8 cellular contexts compared by ENCODE assay signal in the genomic region with DNA sequence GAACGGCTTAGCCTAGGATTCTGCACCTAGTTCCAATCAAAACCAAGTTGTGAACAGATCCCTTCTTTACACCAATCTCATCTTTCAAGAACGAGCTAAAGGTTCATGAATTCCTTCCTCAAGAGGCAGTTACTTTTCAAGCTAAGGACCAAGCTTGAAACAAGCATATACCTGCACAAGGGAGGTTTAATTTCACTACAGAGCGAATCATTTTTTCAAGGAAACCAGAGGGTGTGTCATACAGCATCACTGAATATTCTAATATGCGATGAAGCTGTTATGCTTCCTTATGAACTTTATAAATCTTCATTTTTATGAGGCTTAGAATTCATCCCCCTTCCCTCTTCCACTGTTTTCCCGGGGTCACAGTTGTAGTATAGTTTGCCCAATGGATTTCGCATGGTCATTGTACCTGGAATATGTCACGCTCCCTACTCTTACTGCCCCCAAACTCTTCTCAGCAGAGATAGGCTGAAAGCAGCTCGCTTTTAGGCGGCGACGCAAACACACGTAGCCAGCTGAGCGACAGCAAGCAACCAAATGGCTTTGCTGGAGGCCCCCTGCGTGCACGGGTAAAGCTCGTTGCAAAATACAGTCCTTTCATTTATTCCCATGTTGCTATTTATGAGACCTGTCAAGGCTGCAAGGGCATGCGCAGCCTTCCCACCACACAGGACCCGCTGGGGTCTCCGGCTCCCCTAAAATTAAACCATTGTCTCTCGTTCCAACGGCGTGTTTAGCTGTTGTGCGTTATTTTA. TPM values are rescaled to one million over a fixed set of nuclear protein-coding genes. Genes with fewer than 3 reads are reported as not detected.
DNase-seq lines count a peak whose midpoint lies in the region; ATAC-seq, FAIRE-seq and TF ChIP-seq lines count a peak whose summit lies in the region.

No MANE protein-coding gene starts in this region.

- 2 to 4% (median 2%) methylated on average over 23 of the region's 23 CpGs for WGBS in stomach, 5 donors

- dilution Hi-C loops in endothelial cell of umbilical vein (cut with MboI; ENCODE audit: extremely low pct_ligation_motif_present, low sequenced_read_pairs), result no loop called here

- peak overlapping the region; percentile 70 to 80 (median 73) for H3K4me3 ChIP-seq in endothelial cell of umbilical vein (replicated peaks in 1 of 3; ENCODE audit: insufficient read depth in 1 of 3, low read depth in 1 of 3, low read length in 3 of 3)
- peak overlapping the region; percentile 86 for H3K4me3 ChIP-seq in mucosa of stomach (ENCODE audit: low read length)
- H3K4me3 ChIP-seq in stomach, result peak overlapping the region; percentile 84 to 91 (median 88)

- no peaks in the 10 kb centered on the region for H3K9me3 ChIP-seq in endothelial cell of umbilical vein (replicated peaks; ENCODE audit: control insufficient read depth, insufficient read depth, low read length)
- no peaks in the 10 kb centered on the region for H3K9me3 ChIP-seq in mucosa of stomach (ENCODE audit: control insufficient read depth, low read length)
- no peaks in the 10 kb centered on the region for H3K9me3 ChIP-seq in stomach

- peak; percentile 35 for ATAC-seq in HG03342 (IDR thresholded peaks at IDR 0.05; ENCODE audit: unreplicated experiment)

- DNase-seq in NCI-H82 (lab: John Stamatoyannopoulos, UW), result peak; percentile 46
- DNase-seq in NCI-H82 treated with DMSO at 0.1 percent for 48 hours (lab: John Stamatoyannopoulos, UW; ENCODE audit: unreplicated experiment), result no peak
- peak; percentile 72 for DNase-seq in NCI-H526 treated with DMSO at 0.1 percent for 48 hours (lab: John Stamatoyannopoulos, UW)
- DNase-seq in activated CD8-positive, alpha-beta memory T cell treated with anti-CD3 and anti-CD28 coated beads, Interleukin-2, amount 50 U/mL, for 24 hours (ENCODE audit: extremely low read depth), result peak; percentile 27
- DNase-seq in endothelial cell of umbilical vein (ENCODE audit: low read depth, low spot score), result peak; percentile 59
- DNase-seq in stomach, result peak; percentile 36

- H3K36me3 ChIP-seq in endothelial cell of umbilical vein (ENCODE audit: control insufficient read depth in 2 of 2, extremely low read depth in 1 of 2, insufficient read depth in 2 of 2, low read length in 2 of 2), result no peaks in the 10 kb centered on the region
- no peaks in the 10 kb centered on the region for H3K36me3 ChIP-seq in mucosa of stomach (ENCODE audit: control insufficient read depth, insufficient read depth, low read length)
- H3K36me3 ChIP-seq in stomach, result peaks cover 0 to 12% (median 10%) of the 10 kb centered on the region in 4 donors

- TF ChIP-seq POLR2A in endothelial cell of umbilical vein (IDR thresholded peaks at IDR 0.05; ENCODE audit: low read depth, low read length) (no peak), stomach (IDR thresholded peaks at IDR 0.05) (no peak)

- POLR2A ChIA-PET in endothelial cell of umbilical vein (lab: Charles Lee), result interaction anchor here (1.0 kb wide), 1 partner anchor 91 kb away, joined by 4 read pairs; the partner anchor contains the start of gene NADK2

- H3K9ac ChIP-seq in endothelial cell of umbilical vein (replicated peaks; ENCODE audit: extremely low read depth, insufficient read depth, low read length) (peak overlapping the region; percentile 73), mucosa of stomach (ENCODE audit: low read length) (peak overlapping the region; percentile 81)

- TF ChIP-seq CTCF in endothelial cell of umbilical vein (IDR thresholded peaks at IDR 0.05; ENCODE audit: extremely low read depth in 1 of 2, insufficient read depth in 1 of 2, low read depth in 1 of 2, low read length in 2 of 2) (no peak), stomach (IDR thresholded peaks at IDR 0.05) (no peak)

- H3K4me1 ChIP-seq in endothelial cell of umbilical vein (ENCODE audit: control insufficient read depth, extremely low read depth, insufficient read depth, low read length) (peaks cover 20% of the 10 kb centered on the region), mucosa of stomach (ENCODE audit: control insufficient read depth, insufficient read depth, low read length) (peaks cover 13% of the 10 kb centered on the region), stomach (peaks cover 16 to 66% (median 43%) of the 10 kb centered on the region in 4 donors)

- no TSS peak for BruUV-seq in endothelial cell of umbilical vein (replicated peaks; lab: Mats Ljungman, UMichigan)

- H3K4me2 ChIP-seq in endothelial cell of umbilical vein (ENCODE audit: insufficient read depth, low read length), result peak overlapping the region; percentile 87

- H3K27me3 ChIP-seq in endothelial cell of umbilical vein (ENCODE audit: control insufficient read depth in 2 of 2, insufficient read depth in 2 of 2, low read length in 2 of 2), result no peaks in the 10 kb centered on the region
- H3K27me3 ChIP-seq in mucosa of stomach (ENCODE audit: control insufficient read depth, insufficient read depth, low read length), result no peaks in the 10 kb centered on the region
- no peaks in the 10 kb centered on the region for H3K27me3 ChIP-seq in stomach

- H3K27ac ChIP-seq in endothelial cell of umbilical vein (ENCODE audit: insufficient read depth, low read depth, low read length) (peak overlapping the region; percentile 21), stomach (peak overlapping the region; percentile 84 to 93 (median 91))

- no peaks in the 10 kb centered on the region for H4K20me1 ChIP-seq in endothelial cell of umbilical vein (replicated peaks; ENCODE audit: control insufficient read depth, extremely low read depth, insufficient read depth, low read length)

- H2AFZ ChIP-seq in endothelial cell of umbilical vein (ENCODE audit: low read depth, low read length), result peak overlapping the region; percentile 86

- intact Hi-C loops in endothelial cell of umbilical vein (cut with micrococcal nuclease), result loop anchor here (1.0 to 5.0 kb wide), 2 partner anchors 72 to 726 kb away; partner anchors contain the start of gene NIPBL
- intact Hi-C loops in stomach (cut with DNase I; ENCODE audit: low total_unique reads), result no loop called here

- H3K79me2 ChIP-seq in endothelial cell of umbilical vein (ENCODE audit: control insufficient read depth, insufficient read depth, low read length), result peaks cover 25% of the 10 kb centered on the region

- CTCF ChIA-PET in endothelial cell of umbilical vein (lab: Charles Lee), result interaction anchor here (1.0 to 4.7 kb wide), 5 partner anchors 28 to 545 kb away, joined by 4 to 30 read pairs (median 17); partner anchors contain the start of gene NADK2

- FAIRE-seq in endothelial cell of umbilical vein (lab: Jason Lieb, UNC), result no peak

- no peaks in the 10 kb centered on the region for H3K9me1 ChIP-seq in endothelial cell of umbilical vein (replicated peaks; ENCODE audit: control insufficient read depth, extremely low read depth, insufficient read depth, low read length)

- no peak for TF ChIP-seq EP300 in stomach (IDR thresholded peaks at IDR 0.05)

TF ChIP-seq in endothelial cell of umbilical vein, 7 proteins besides CTCF, POLR2A, EP300 and RAD21:
- TF ChIP-seq POLR2AphosphoS5 (IDR thresholded peaks at IDR 0.05; ENCODE audit: insufficient read depth, low read depth, low read length), result no peak
- TF ChIP-seq EZH2 (IDR thresholded peaks at IDR 0.05; ENCODE audit: borderline replicate concordance, low read depth, low read length, severe bottlenecking), result no peak
- no peak for TF ChIP-seq MYC (IDR thresholded peaks at IDR 0.05; ENCODE audit: low read depth, low read length)
- TF ChIP-seq, protein P1, sequence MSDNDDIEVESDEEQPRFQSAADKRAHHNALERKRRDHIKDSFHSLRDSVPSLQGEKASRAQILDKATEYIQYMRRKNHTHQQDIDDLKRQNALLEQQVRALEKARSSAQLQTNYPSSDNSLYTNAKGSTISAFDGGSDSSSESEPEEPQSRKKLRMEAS (IDR thresholded peaks at IDR 0.05; ENCODE audit: insufficient read depth, insufficient read length), result no peak
- no peak for TF ChIP-seq GATA2 (IDR thresholded peaks at IDR 0.05; ENCODE audit: insufficient read depth, insufficient read length, low read depth, low read length)

RNA-seq across cellular contexts. Expression of gene LMBRD2, which starts 0.8 kb away (rescaled TPM):
- total RNA-seq in endothelial cell of umbilical vein, result 5.2 and 6.6 TPM in 2 replicates
- polyA plus RNA-seq in endothelial cell of umbilical vein, result 1.0 and 1.2 TPM in 2 replicates
- polyA plus RNA-seq in endothelial cell of umbilical vein (2011; cell fraction: cytosol; rRNA removed), result 0.93 and 1.1 TPM in 2 replicates
- 3.7 and 5.7 TPM in 2 replicates for polyA plus RNA-seq in endothelial cell of umbilical vein (2011; cell fraction: nucleus; rRNA removed)
- 2.2 and 3.5 TPM in 2 replicates for polyA plus RNA-seq in endothelial cell of umbilical vein (2012)
- polyA minus RNA-seq in endothelial cell of umbilical vein, result 6.1 and 7.1 TPM in 2 replicates
- polyA minus RNA-seq in endothelial cell of umbilical vein (2011; cell fraction: cytosol; rRNA and poly(A)+ RNA removed), result 8.4 TPM
- polyA minus RNA-seq in endothelial cell of umbilical vein (2011; cell fraction: nucleus; rRNA and poly(A)+ RNA removed), result 6.1 and 9.2 TPM in 2 replicates
- total RNA-seq in stomach, result 100 to 1,000 TPM in 1 of 5 donors, 10 to 100 TPM in 2, 1 to 10 TPM in 1, under 1 TPM in 1; 0.58 to 122 (median 10.3) TPM
- polyA plus RNA-seq in stomach, result 1 to 10 TPM; 1.4 to 2.7 (median 1.7) TPM

RNA-seq across cellular contexts. Expression of gene SKP2, which starts 1.1 kb away (rescaled TPM):
- total RNA-seq in endothelial cell of umbilical vein (40.9 and 42.0 TPM in 2 replicates), stomach (10 to 100 TPM in 4 of 5 donors, 1 to 10 TPM in 1; 4.3 to 25.7 (median 20.3) TPM)
- polyA plus RNA-seq in endothelial cell of umbilical vein (9.8 and 12.5 TPM in 2 replicates), stomach (1 to 10 TPM; 2.4 to 4.2 (median 2.9) TPM)
- polyA plus RNA-seq in endothelial cell of umbilical vein (2011; cell fraction: cytosol; rRNA removed), result 14.9 and 16.5 TPM in 2 replicates
- polyA plus RNA-seq in endothelial cell of umbilical vein (2011; cell fraction: nucleus; rRNA removed), result 16.6 and 18.6 TPM in 2 replicates
- 10.9 and 20.5 TPM in 2 replicates for polyA plus RNA-seq in endothelial cell of umbilical vein (2012)
- 44.6 and 50.7 TPM in 2 replicates for polyA minus RNA-seq in endothelial cell of umbilical vein
- 74.6 TPM for polyA minus RNA-seq in endothelial cell of umbilical vein (2011; cell fraction: cytosol; rRNA and poly(A)+ RNA removed)
- polyA minus RNA-seq in endothelial cell of umbilical vein (2011; cell fraction: nucleus; rRNA and poly(A)+ RNA removed), result 18.6 and 25.1 TPM in 2 replicates
